10 cellular contexts compared by ENCODE assay signal in genomic region chr12:97306121-97306520, GRCh38.
DNase-seq lines count a peak whose midpoint lies in the region; ATAC-seq and TF ChIP-seq lines count a peak whose summit lies in the region.
"Had no signal": no experiment of that assay in that cellular context is flagged by ENCODE, and none has a peak within 500 bp of the region (broad histone marks: within the 10 kb centered on the region; RNA-seq: fewer than 3 reads in every experiment).

No MANE protein-coding gene starts in this region.

- intact Hi-C loops in OCI-LY7 (cut with micrococcal nuclease; ENCODE audit: unreplicated experiment) (loop anchor here (5.0 kb wide), 3 partner anchors 159 to 696 kb away; no protein-coding TSS in a partner anchor), ascending aorta (cut with DNase I) (loop anchor here (5.0 kb wide), 1 partner anchor 729 kb away; no protein-coding TSS in a partner anchor)

- peak overlapping the region; percentile 44 for H3K4me2 ChIP-seq in OCI-LY7 (ENCODE audit: low read length)

- no TSS peak for BruUV-seq in OCI-LY7 (replicated peaks; lab: Mats Ljungman, UMichigan)

- POLR2A ChIA-PET in OCI-LY7 (lab: Charles Lee): interaction anchor here (0.6 to 1.2 kb wide), 4 partner anchors 9 to 848 kb away, joined by 3 read pairs; no protein-coding TSS in a partner anchor

- H2AFZ ChIP-seq in OCI-LY7 (ENCODE audit: low read length): peak overlapping the region; percentile 77; the same call in 1 of the 2 replicates

- H3K36me3 ChIP-seq in OCI-LY7 (ENCODE audit: insufficient read depth, low read length): no peaks in the 10 kb centered on the region; the same call in 1 of the 2 replicates
- H3K36me3 ChIP-seq in ascending aorta: no peaks in the 10 kb centered on the region

- no peak for TF ChIP-seq CTCF in OCI-LY7 (conservative IDR thresholded peaks at IDR 0.05; ENCODE audit: low read length)
- no peak for TF ChIP-seq CTCF in GM13977 (IDR thresholded peaks at IDR 0.05; ENCODE audit: extremely low read depth, insufficient read depth, missing control alignments)
- TF ChIP-seq CTCF in coronary artery (IDR thresholded peaks at IDR 0.05): no peak
- TF ChIP-seq CTCF in ascending aorta (IDR thresholded peaks at IDR 0.05): no peak

- peak; percentile 99 for ATAC-seq in GM18498 (IDR thresholded peaks at IDR 0.05; ENCODE audit: unreplicated experiment)
- ATAC-seq in GM19468 (IDR thresholded peaks at IDR 0.05; ENCODE audit: extremely low read depth, unreplicated experiment): peak; percentile 83
- peak; percentile 96 for ATAC-seq in HG03108 (IDR thresholded peaks at IDR 0.05; ENCODE audit: unreplicated experiment)

- H3K4me1 ChIP-seq in OCI-LY7 (ENCODE audit: insufficient read depth, low read length, poor library complexity, severe bottlenecking) (peaks cover 21% of the 10 kb centered on the region), ascending aorta (no peaks in the 10 kb centered on the region)

- H3K9me3 ChIP-seq in OCI-LY7 (ENCODE audit: low read length): peaks cover 22% of the 10 kb centered on the region; the same call in 1 of the 2 replicates
- no peaks in the 10 kb centered on the region for H3K9me3 ChIP-seq in ascending aorta

- H3K79me2 ChIP-seq in OCI-LY7 (ENCODE audit: insufficient read depth, low read depth, low read length): no peaks in the 10 kb centered on the region

- H3K4me3 ChIP-seq in OCI-LY7 (ENCODE audit: low read depth, low read length, poor library complexity, severe bottlenecking): no peak overlapping the region
- H3K4me3 ChIP-seq in coronary artery: no peak overlapping the region
- no peak overlapping the region for H3K4me3 ChIP-seq in ascending aorta

- in situ Hi-C loops in GM13977 (cut with MboI; ENCODE audit: low pct_unique_long_range_greater_than_20kb, low sequenced_read_pairs, unreplicated experiment): no loop called here

- H3K27me3 ChIP-seq in ascending aorta: no peaks in the 10 kb centered on the region

- DNase-seq in OCI-LY7 (ENCODE audit: low spot score): peak; percentile 85
- DNase-seq in GM13977 (ENCODE audit: low spot score): no peak
- no peak for DNase-seq in coronary artery (ENCODE audit: low spot score)
- DNase-seq in cerebellar cortex (ENCODE audit: low spot score): no peak
- no peak for DNase-seq in ascending aorta (ENCODE audit: low spot score in 2 of 2)
- DNase-seq: activated naive CD4-positive, alpha-beta T cell treated with anti-CD3 and anti-CD28 coated beads, Interleukin-2, amount 10 ng/mL, durations not matched to agents 7 days and 5 days; DMS53 had no signal

- peak overlapping the region; percentile 39 for H3K27ac ChIP-seq in OCI-LY7 (ENCODE audit: low read depth, low read length, poor library complexity, severe bottlenecking)
- H3K27ac ChIP-seq in coronary artery: no peak overlapping the region
- no peak overlapping the region for H3K27ac ChIP-seq in ascending aorta

- H4K20me1 ChIP-seq in OCI-LY7 (ENCODE audit: insufficient read depth, low read length): no peaks in the 10 kb centered on the region

- H3K9me2 ChIP-seq in OCI-LY7 (ENCODE audit: insufficient read depth, low read length): no peaks in the 10 kb centered on the region

- CTCF ChIA-PET in OCI-LY7 (lab: Charles Lee; ENCODE audit: unreplicated experiment): no interaction called here
